Comparison of ENCODE assay signal across 11 cellular contexts in the genomic region with DNA sequence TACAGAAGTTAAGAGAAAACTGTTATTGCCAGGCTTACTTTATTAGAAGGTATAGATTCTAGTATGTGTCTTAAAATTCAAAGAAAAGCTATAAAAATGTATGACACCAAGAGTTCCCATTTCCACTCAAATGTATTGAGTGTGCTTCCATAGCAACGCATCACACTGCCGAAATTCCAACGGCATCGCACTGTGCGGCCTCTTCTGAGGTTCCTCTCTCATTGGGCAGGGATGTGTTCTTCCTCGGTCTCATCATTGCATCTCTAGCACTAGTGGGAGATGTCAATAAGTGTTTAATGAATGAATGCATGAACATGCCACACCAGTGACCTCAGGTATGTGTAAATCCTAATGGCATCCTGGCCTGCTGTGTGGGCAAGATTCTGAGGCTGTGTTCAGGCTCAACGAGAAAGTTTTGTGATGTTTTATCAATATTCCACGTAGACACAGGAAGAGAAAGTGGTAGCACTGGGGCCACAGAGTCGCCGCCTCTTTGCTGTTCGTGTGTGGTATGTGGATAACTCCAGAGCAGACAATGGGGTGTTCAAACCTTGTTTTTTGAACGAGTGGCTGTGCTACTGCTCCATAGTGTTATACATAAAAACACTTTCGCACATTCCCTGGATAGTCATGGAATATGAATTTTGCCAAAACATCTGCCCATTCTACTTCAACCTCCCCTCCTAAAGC.
A peak's percentile ranks its signal among the peaks of the same experiment; 100 is the strongest.
DNase-seq lines count a peak whose midpoint lies in the region; ATAC-seq and TF ChIP-seq lines count a peak whose summit lies in the region.
"Had no signal": no experiment of that assay in that cellular context is flagged by ENCODE, and none has a peak within 500 bp of the region (broad histone marks: within the 10 kb centered on the region; RNA-seq: fewer than 3 reads in every experiment).

No MANE protein-coding gene starts in this region.

- intact Hi-C loops in activated T-helper 2 cell treated with anti-CD3 and anti-CD28 coated beads, Interferon-gamma antibody, Interleukin-2, Interleukin-4, amounts not matched to agents 10 μg/mL and 5 μg/mL and 100 μg/mL, durations not matched to agents 14 hours and 24 hours and 36 hours (cut with micrococcal nuclease) = no loop called here
- intact Hi-C loops in natural killer cell (cut with micrococcal nuclease) = no loop called here
- intact Hi-C loops in MCF 10A (cut with micrococcal nuclease) = no loop called here
- intact Hi-C loops in thyroid gland (cut with DNase I) = no loop called here

- DNase-seq in GF-D8 (lab: John Stamatoyannopoulos, UW) (peak; percentile 29), natural killer cell (no peak), NCI-H1105 treated with DMSO at 0.1 percent for 48 hours (lab: John Stamatoyannopoulos, UW) (no peak), MCF 10A (ENCODE audit: unreplicated experiment) (no peak), thyroid gland (no peak)
- DNase-seq in activated T-helper 2 cell treated with anti-CD3 and anti-CD28 coated beads, Interferon-gamma antibody, Interleukin-2, Interleukin-4, amounts not matched to agents 10 μg/mL and 5 μg/mL and 100 μg/mL, durations not matched to agents 14 hours and 24 hours and 36 hours (ENCODE audit: low spot score) = no peak
- DNase-seq in activated CD4-positive, CD25-positive, alpha-beta regulatory T cell treated with anti-CD3 and anti-CD28 coated beads, Interleukin-2, amount 50 U/mL, for 72 hours = no peak
- DNase-seq: DMS53, RPMI8226 had no signal

- no peaks in the 10 kb centered on the region for H3K9me3 Mint-ChIP-seq in activated T-helper 2 cell treated with anti-CD3 and anti-CD28 coated beads, Interferon-gamma antibody, Interleukin-2, Interleukin-4, amounts not matched to agents 10 μg/mL and 5 μg/mL and 100 μg/mL, durations not matched to agents 14 hours and 24 hours and 36 hours
- H3K9me3 Mint-ChIP-seq in natural killer cell = no peaks in the 10 kb centered on the region
- H3K9me3 Mint-ChIP-seq in MCF 10A (ENCODE audit: unreplicated experiment) = no peaks in the 10 kb centered on the region

- no peak overlapping the region for H3K27ac ChIP-seq in thyroid gland

- CTCF ChIA-PET in MCF 10A (lab: Yijun Ruan, JAX) = no interaction called here

- peak overlapping the region; percentile 59 for H3K4me3 Mint-ChIP-seq in activated T-helper 2 cell treated with anti-CD3 and anti-CD28 coated beads, Interferon-gamma antibody, Interleukin-2, Interleukin-4, amounts not matched to agents 10 μg/mL and 5 μg/mL and 100 μg/mL, durations not matched to agents 14 hours and 24 hours and 36 hours (ENCODE audit: low read depth)
- peak overlapping the region; percentile 64 for H3K4me3 Mint-ChIP-seq in natural killer cell
- no peak overlapping the region for H3K4me3 Mint-ChIP-seq in MCF 10A (ENCODE audit: unreplicated experiment)

- no peaks in the 10 kb centered on the region for H3K27me3 ChIP-seq in thyroid gland

- 83 to 90% methylated on average over 13 of the region's 13 CpGs for WGBS in thyroid gland, 2 donors

- no peaks in the 10 kb centered on the region for H3K9me3 ChIP-seq in thyroid gland
- H3K9me3 ChIP-seq: HAP-1 had no signal

- BruUV-seq in MCF 10A (replicated peaks; lab: Mats Ljungman, UMichigan) = no TSS peak

- H3K4me1 Mint-ChIP-seq in activated T-helper 2 cell treated with anti-CD3 and anti-CD28 coated beads, Interferon-gamma antibody, Interleukin-2, Interleukin-4, amounts not matched to agents 10 μg/mL and 5 μg/mL and 100 μg/mL, durations not matched to agents 14 hours and 24 hours and 36 hours (ENCODE audit: low read depth) = peaks cover 17% of the 10 kb centered on the region
- H3K4me1 Mint-ChIP-seq in natural killer cell (peaks cover 10 to 17% of the 10 kb centered on the region in 2 donors), MCF 10A (ENCODE audit: insufficient read depth, unreplicated experiment) (no peaks in the 10 kb centered on the region)

- TF ChIP-seq CTCF in natural killer cell (IDR thresholded peaks at IDR 0.05) (no peak), MCF 10A (IDR thresholded peaks at IDR 0.05; ENCODE audit: unreplicated experiment) (no peak), thyroid gland (IDR thresholded peaks at IDR 0.05) (no peak)

- ATAC-seq in HG03354 (IDR thresholded peaks at IDR 0.05; ENCODE audit: poor library complexity, severe bottlenecking, unreplicated experiment) = peak; percentile 20
- ATAC-seq in natural killer cell = peak in 1 of 3 donors; percentile 7

- peak overlapping the region; percentile 26 for H3K27ac Mint-ChIP-seq in activated T-helper 2 cell treated with anti-CD3 and anti-CD28 coated beads, Interferon-gamma antibody, Interleukin-2, Interleukin-4, amounts not matched to agents 10 μg/mL and 5 μg/mL and 100 μg/mL, durations not matched to agents 14 hours and 24 hours and 36 hours
- H3K27ac Mint-ChIP-seq in natural killer cell (peak overlapping the region in 1 of 2 donors; percentile 45), MCF 10A (ENCODE audit: low read depth, unreplicated experiment) (no peak overlapping the region)

- TF ChIP-seq POLR2A in thyroid gland (IDR thresholded peaks at IDR 0.05) = no peak

- H3K36me3 ChIP-seq in thyroid gland = no peaks in the 10 kb centered on the region
- H3K36me3 ChIP-seq: HAP-1 had no signal

- POLR2A ChIA-PET in MCF 10A (lab: Yijun Ruan, JAX) = no interaction called here

- H3K27me3 Mint-ChIP-seq in activated T-helper 2 cell treated with anti-CD3 and anti-CD28 coated beads, Interferon-gamma antibody, Interleukin-2, Interleukin-4, amounts not matched to agents 10 μg/mL and 5 μg/mL and 100 μg/mL, durations not matched to agents 14 hours and 24 hours and 36 hours (ENCODE audit: low read depth) = no peaks in the 10 kb centered on the region
- no peaks in the 10 kb centered on the region for H3K27me3 Mint-ChIP-seq in natural killer cell (ENCODE audit: low read depth in 2 of 2)
- H3K27me3 Mint-ChIP-seq in MCF 10A (ENCODE audit: insufficient read depth, unreplicated experiment) = no peaks in the 10 kb centered on the region

- H3K4me3 ChIP-seq in thyroid gland (replicated peaks in 1 of 3) = no peak overlapping the region
- H3K4me3 ChIP-seq: HAP-1 had no signal

- no peaks in the 10 kb centered on the region for H3K4me1 ChIP-seq in thyroid gland
- H3K4me1 ChIP-seq: HAP-1 had no signal

- no peaks in the 10 kb centered on the region for H3K36me3 Mint-ChIP-seq in activated T-helper 2 cell treated with anti-CD3 and anti-CD28 coated beads, Interferon-gamma antibody, Interleukin-2, Interleukin-4, amounts not matched to agents 10 μg/mL and 5 μg/mL and 100 μg/mL, durations not matched to agents 14 hours and 24 hours and 36 hours (ENCODE audit: low read depth)
- no peaks in the 10 kb centered on the region for H3K36me3 Mint-ChIP-seq in natural killer cell
- no peaks in the 10 kb centered on the region for H3K36me3 Mint-ChIP-seq in MCF 10A (ENCODE audit: insufficient read depth, unreplicated experiment)
